1 cellular context compared by ENCODE assay signal in genomic region chr6:140579918-140580317, GRCh38.
TF ChIP-seq lines count a peak whose summit lies in the region.

No MANE protein-coding gene starts in this region.

TF ChIP-seq in HepG2, 621 proteins besides CTCF, POLR2A, EP300 and RAD21 (continued from another document):
- TF ChIP-seq, protein P1, sequence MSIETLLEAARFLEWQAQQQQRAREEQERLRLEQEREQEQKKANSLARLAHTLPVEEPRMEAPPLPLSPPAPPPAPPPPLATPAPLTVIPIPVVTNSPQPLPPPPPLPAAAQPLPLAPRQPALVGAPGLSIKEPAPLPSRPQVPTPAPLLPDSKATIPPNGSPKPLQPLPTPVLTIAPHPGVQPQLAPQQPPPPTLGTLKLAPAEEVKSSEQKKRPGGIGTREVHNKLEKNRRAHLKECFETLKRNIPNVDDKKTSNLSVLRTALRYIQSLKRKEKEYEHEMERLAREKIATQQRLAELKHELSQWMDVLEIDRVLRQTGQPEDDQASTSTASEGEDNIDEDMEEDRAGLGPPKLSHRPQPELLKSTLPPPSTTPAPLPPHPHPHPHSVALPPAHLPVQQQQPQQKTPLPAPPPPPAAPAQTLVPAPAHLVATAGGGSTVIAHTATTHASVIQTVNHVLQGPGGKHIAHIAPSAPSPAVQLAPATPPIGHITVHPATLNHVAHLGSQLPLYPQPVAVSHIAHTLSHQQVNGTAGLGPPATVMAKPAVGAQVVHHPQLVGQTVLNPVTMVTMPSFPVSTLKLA (IDR thresholded peaks at IDR 0.05), result peak; percentile 75
